ENCODE assay signal across 8 cellular contexts in the genomic region with DNA sequence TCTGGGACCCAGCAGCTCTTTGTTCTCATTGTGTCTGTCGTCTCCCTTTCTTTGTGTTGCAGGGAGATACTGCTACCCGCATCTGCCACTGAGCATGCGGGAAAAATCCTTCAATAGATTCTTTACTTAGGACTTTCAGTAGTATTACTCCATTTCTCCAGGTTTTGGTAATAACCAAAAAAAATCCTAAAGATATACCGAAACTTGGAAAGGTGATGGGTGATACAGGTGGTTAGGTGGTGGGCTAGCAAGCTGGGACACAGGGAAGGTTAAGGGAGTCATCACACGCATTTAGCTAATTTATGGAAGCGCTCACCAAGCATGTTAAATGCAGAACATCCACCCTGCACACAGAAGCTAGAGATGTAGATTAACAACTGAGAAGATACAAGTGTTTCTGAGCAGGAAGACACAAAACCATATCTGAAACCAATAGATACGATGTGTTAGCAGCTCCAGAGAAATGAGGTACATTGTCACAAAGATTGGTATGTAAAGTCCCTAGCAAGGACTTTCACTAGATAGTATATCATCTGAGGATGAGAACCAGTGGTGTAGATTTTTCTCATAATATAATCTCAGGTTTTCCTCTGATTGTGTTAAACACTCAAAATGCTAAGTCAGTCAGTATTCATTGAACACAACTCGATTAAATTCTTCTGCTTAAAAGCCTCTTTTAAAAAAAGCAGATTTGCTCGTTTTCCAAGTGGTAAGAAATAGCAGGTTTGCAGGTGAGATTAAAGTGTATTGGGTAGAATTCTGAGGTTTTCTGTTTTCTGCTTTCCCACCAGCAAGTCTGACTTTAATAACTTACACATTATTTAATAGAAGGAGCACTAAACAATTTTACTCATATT. TPM values are rescaled to one million over a fixed set of nuclear protein-coding genes. Genes with fewer than 3 reads are reported as not detected.
DNase-seq lines count a peak whose midpoint lies in the region; ATAC-seq and TF ChIP-seq lines count a peak whose summit lies in the region.

No MANE protein-coding gene starts in this region.

- H3K27me3 ChIP-seq in DOHH2 (ENCODE audit: control insufficient read depth, low read length): peaks cover 52% of the 10 kb centered on the region
- H3K27me3 ChIP-seq in naive thymus-derived CD4-positive, alpha-beta T cell (ENCODE audit: control insufficient read depth in 2 of 2, insufficient read depth in 2 of 2, low read length in 2 of 2): no peaks in the 10 kb centered on the region

- H4K20me1 ChIP-seq in DOHH2 (ENCODE audit: control insufficient read depth, insufficient read depth, low read depth, low read length): peaks cover 5% of the 10 kb centered on the region

- intact Hi-C loops in naive thymus-derived CD4-positive, alpha-beta T cell (cut with micrococcal nuclease): loop anchor here (1.0 to 10.0 kb wide), 15 partner anchors 36 to 1934 kb away; a partner anchor contains a TSS

- H3K36me3 Mint-ChIP-seq in activated naive CD8-positive, alpha-beta T cell treated with anti-CD3 and anti-CD28 coated beads, Interleukin-2, amount 10 ng/mL, durations not matched to agents 7 days and 5 days: peaks cover 2% of the 10 kb centered on the region
- H3K36me3 Mint-ChIP-seq in naive thymus-derived CD4-positive, alpha-beta T cell: peaks cover 0 to 4% (median 0%) of the 10 kb centered on the region in 5 donors

- peaks cover 29% of the 10 kb centered on the region for H3K4me1 ChIP-seq in DOHH2 (ENCODE audit: control insufficient read depth, low read length)
- peaks cover 17 to 18% of the 10 kb centered on the region in 2 donors for H3K4me1 ChIP-seq in naive thymus-derived CD4-positive, alpha-beta T cell (ENCODE audit: control insufficient read depth in 2 of 2, insufficient read depth in 2 of 2, low read length in 2 of 2)

- no peak overlapping the region for H3K27ac Mint-ChIP-seq in activated naive CD8-positive, alpha-beta T cell treated with anti-CD3 and anti-CD28 coated beads, Interleukin-2, amount 10 ng/mL, durations not matched to agents 7 days and 5 days
- peak overlapping the region; percentile 20 to 96 (median 66) for H3K27ac Mint-ChIP-seq in naive thymus-derived CD4-positive, alpha-beta T cell

- POLR2A ChIA-PET in activated naive CD8-positive, alpha-beta T cell treated with anti-CD3 and anti-CD28 coated beads, Interleukin-2, amount 10 ng/mL, durations not matched to agents 7 days and 5 days (lab: Charles Lee): interaction anchor here (1.6 kb wide), 1 partner anchor 369 kb away, joined by 6 read pairs; a partner anchor contains a TSS
- POLR2A ChIA-PET in naive thymus-derived CD4-positive, alpha-beta T cell (lab: Charles Lee): interaction anchor here (0.7 to 3.5 kb wide), 8 partner anchors 9 to 1839 kb away, joined by 3 to 13 read pairs (median 4); a partner anchor contains a TSS

- H3K4me3 Mint-ChIP-seq in activated naive CD8-positive, alpha-beta T cell treated with anti-CD3 and anti-CD28 coated beads, Interleukin-2, amount 10 ng/mL, durations not matched to agents 7 days and 5 days: peak overlapping the region; percentile 76
- peak overlapping the region; percentile 65 to 93 (median 86) for H3K4me3 Mint-ChIP-seq in naive thymus-derived CD4-positive, alpha-beta T cell

- H3K27ac ChIP-seq in DOHH2 (ENCODE audit: low read depth, low read length): no peak overlapping the region
- peak overlapping the region; percentile 87 for H3K27ac ChIP-seq in naive thymus-derived CD4-positive, alpha-beta T cell (ENCODE audit: low read depth, low read length)

- CTCF ChIA-PET in naive thymus-derived CD4-positive, alpha-beta T cell (lab: Charles Lee): interaction anchor here (0.7 to 1.5 kb wide), 2 partner anchors 9 to 57 kb away, joined by 3 to 4 read pairs; no protein-coding TSS in a partner anchor

- TF ChIP-seq CTCF in DOHH2 (IDR thresholded peaks at IDR 0.05; ENCODE audit: low read depth, low read length, poor library complexity, severe bottlenecking): no peak

- peaks cover 23% of the 10 kb centered on the region for H3K4me1 Mint-ChIP-seq in activated naive CD8-positive, alpha-beta T cell treated with anti-CD3 and anti-CD28 coated beads, Interleukin-2, amount 10 ng/mL, durations not matched to agents 7 days and 5 days
- H3K4me1 Mint-ChIP-seq in naive thymus-derived CD4-positive, alpha-beta T cell: peaks cover 13 to 47% (median 36%) of the 10 kb centered on the region in 7 donors

- no peaks in the 10 kb centered on the region for H3K9me3 Mint-ChIP-seq in activated naive CD8-positive, alpha-beta T cell treated with anti-CD3 and anti-CD28 coated beads, Interleukin-2, amount 10 ng/mL, durations not matched to agents 7 days and 5 days
- peaks cover 0 to 2% (median 0%) of the 10 kb centered on the region in 11 donors for H3K9me3 Mint-ChIP-seq in naive thymus-derived CD4-positive, alpha-beta T cell

- peaks cover 26% of the 10 kb centered on the region for H3K27me3 Mint-ChIP-seq in activated naive CD8-positive, alpha-beta T cell treated with anti-CD3 and anti-CD28 coated beads, Interleukin-2, amount 10 ng/mL, durations not matched to agents 7 days and 5 days
- H3K27me3 Mint-ChIP-seq in naive thymus-derived CD4-positive, alpha-beta T cell: peaks cover 0 to 52% (median 0%) of the 10 kb centered on the region in 5 donors

- peak overlapping the region; percentile 77 for H3K4me2 ChIP-seq in DOHH2 (ENCODE audit: low read length)

- peak overlapping the region; percentile 82 for H3K4me3 ChIP-seq in DOHH2 (ENCODE audit: low read length)
- peak overlapping the region; percentile 55 for H3K4me3 ChIP-seq in naive thymus-derived CD4-positive, alpha-beta T cell (ENCODE audit: low read length)

- H3K79me2 ChIP-seq in DOHH2 (ENCODE audit: control insufficient read depth, low read length): peaks cover 31% of the 10 kb centered on the region

- H3K36me3 ChIP-seq in DOHH2 (ENCODE audit: control insufficient read depth, low read length): no peaks in the 10 kb centered on the region
- no peaks in the 10 kb centered on the region for H3K36me3 ChIP-seq in naive thymus-derived CD4-positive, alpha-beta T cell (ENCODE audit: control insufficient read depth in 2 of 3, insufficient read depth in 3 of 3, low read length in 3 of 3)

- ATAC-seq in HG03378 (IDR thresholded peaks at IDR 0.05; ENCODE audit: unreplicated experiment) (peak; percentile 29), esophagus mucosa (no peak), HG02973 (IDR thresholded peaks at IDR 0.05; ENCODE audit: unreplicated experiment) (no peak)
- no peak for ATAC-seq in activated naive CD8-positive, alpha-beta T cell treated with anti-CD3 and anti-CD28 coated beads, Interleukin-2, amount 10 ng/mL, durations not matched to agents 7 days and 5 days (ENCODE audit: low read depth)
- ATAC-seq in naive thymus-derived CD4-positive, alpha-beta T cell: peak; percentile 6

- DNase-seq in activated naive CD8-positive, alpha-beta T cell treated with anti-CD3 and anti-CD28 coated beads, Interleukin-2, amount 10 ng/mL, durations not matched to agents 7 days and 5 days: no peak
- peak in 7 of 9 donors; percentile 19 to 64 (median 54) for DNase-seq in naive thymus-derived CD4-positive, alpha-beta T cell
- DNase-seq in cortex of kidney (lab: John Stamatoyannopoulos, UW) (no peak), DMS79 treated with DMSO at 0.1 percent for 48 hours (lab: John Stamatoyannopoulos, UW) (no peak)

- H3K9me3 ChIP-seq in DOHH2 (ENCODE audit: control insufficient read depth, insufficient read depth, low read length): no peaks in the 10 kb centered on the region
- H3K9me3 ChIP-seq in naive thymus-derived CD4-positive, alpha-beta T cell (ENCODE audit: control insufficient read depth in 2 of 3, low read length in 3 of 3): no peaks in the 10 kb centered on the region

- H3K9me2 ChIP-seq in DOHH2 (replicated peaks; ENCODE audit: control insufficient read depth, low read length): no peaks in the 10 kb centered on the region

- peaks cover 6% of the 10 kb centered on the region; the same call in 1 of the 2 replicates for H3F3A ChIP-seq in DOHH2 (ENCODE audit: control insufficient read depth, insufficient read depth)

RNA-seq across cellular contexts. Expression of a gene that starts 1.3 kb away (rescaled TPM):
- total RNA-seq in activated naive CD8-positive, alpha-beta T cell treated with anti-CD3 and anti-CD28 coated beads, Interleukin-2, amount 10 ng/mL, durations not matched to agents 7 days and 5 days: 10 to 100 TPM; 31.1 to 33.0 TPM
- 10 to 100 TPM; 28.3 to 67.8 (median 42.4) TPM for total RNA-seq in naive thymus-derived CD4-positive, alpha-beta T cell
- polyA plus RNA-seq in naive thymus-derived CD4-positive, alpha-beta T cell: 10 to 100 TPM; 21.5 to 31.2 TPM
- total RNA-seq in esophagus mucosa: 0.32 TPM

Comparison
In these comparisons a context has a peak if more than half of its experiments do, and no peak if none do; other contexts are left out.
1. ATAC-seq: peak in HG03378 (single experiment) and naive thymus-derived CD4-positive, alpha-beta T cell (single experiment); none in activated naive CD8-positive, alpha-beta T cell treated with anti-CD3 and anti-CD28 coated beads, Interleukin-2, amount 10 ng/mL, durations not matched to agents 7 days and 5 days (single experiment), esophagus mucosa (single experiment) and HG02973 (single experiment).
2. DNase-seq: peak in naive thymus-derived CD4-positive, alpha-beta T cell (7 of 9); none in activated naive CD8-positive, alpha-beta T cell treated with anti-CD3 and anti-CD28 coated beads, Interleukin-2, amount 10 ng/mL, durations not matched to agents 7 days and 5 days (single experiment), cortex of kidney (single experiment) and DMS79 treated with DMSO at 0.1 percent for 48 hours (single experiment).
3. RNA of a gene that starts 1.3 kb away (total RNA-seq): 28.3 to 67.8 TPM in naive thymus-derived CD4-positive, alpha-beta T cell and 31.1 to 33.0 TPM in activated naive CD8-positive, alpha-beta T cell treated with anti-CD3 and anti-CD28 coated beads, Interleukin-2, amount 10 ng/mL, durations not matched to agents 7 days and 5 days; 0.32 TPM in esophagus mucosa (single experiment); every median in the first group is over 10 times any median in the second.